In genomic region chr16:84709609-84710008, GRCh38 we compare ENCODE assay signal across 28 cellular contexts. TPM values are rescaled to one million over a fixed set of nuclear protein-coding genes. Genes with fewer than 3 reads are reported as not detected.
DNase-seq lines count a peak whose midpoint lies in the region; ATAC-seq and TF ChIP-seq lines count a peak whose summit lies in the region.
"Had no signal": no experiment of that assay in that cellular context is flagged by ENCODE, and none has a peak within 500 bp of the region (broad histone marks: within the 10 kb centered on the region; RNA-seq: fewer than 3 reads in every experiment).

No MANE protein-coding gene starts in this region.

- CTCF ChIA-PET in Caco-2 (lab: Charles Lee) = interaction anchor here (1.1 to 4.0 kb wide), 2 partner anchors 17 to 38 kb away, joined by 3 to 17 read pairs; no protein-coding TSS in a partner anchor

- intact Hi-C loops in Caco-2 (cut with micrococcal nuclease; ENCODE audit: unreplicated experiment) = no loop called here
- intact Hi-C loops in esophagus squamous epithelium (cut with DNase I) = no loop called here

- ATAC-seq in activated T-cell treated with anti-CD3 and anti-CD28 coated beads, Interleukin-2, amount 50 U/mL, for 72 hours (replicated peaks in 1 of 2) = no peak
- no peak for ATAC-seq in central memory CD8-positive, alpha-beta T cell (replicated peaks; ENCODE audit: extremely low read depth, poor library complexity, severe bottlenecking)
- no peak for ATAC-seq in GM21723 (IDR thresholded peaks at IDR 0.05; ENCODE audit: unreplicated experiment)
- ATAC-seq: A549, esophagus mucosa had no signal

- H3K36me3 ChIP-seq in Caco-2 (ENCODE audit: control insufficient read depth, insufficient read depth, low read length) (no peaks in the 10 kb centered on the region; the same call in 1 of the 2 replicates), esophagus squamous epithelium (peaks cover 0 to 4% (median 0%) of the 10 kb centered on the region in 3 donors)
- H3K36me3 ChIP-seq: adrenal gland had no signal

- no peak overlapping the region for H3K4me3 Mint-ChIP-seq in activated T-cell treated with anti-CD3 and anti-CD28 coated beads, Interleukin-2, amount 50 U/mL, for 24 hours
- H3K4me3 Mint-ChIP-seq in activated T-cell treated with anti-CD3 and anti-CD28 coated beads, Interleukin-2, amount 50 U/mL, for 72 hours = no peak overlapping the region
- H3K4me3 Mint-ChIP-seq in Caco-2 (ENCODE audit: unreplicated experiment) (no peak overlapping the region), osteocyte (ENCODE audit: unreplicated experiment) (no peak overlapping the region)
- H3K4me3 Mint-ChIP-seq in central memory CD8-positive, alpha-beta T cell = peak overlapping the region; percentile 5
- H3K4me3 Mint-ChIP-seq: brain, nephron had no signal

- peaks cover 67% of the 10 kb centered on the region for H3K36me3 Mint-ChIP-seq in activated T-cell treated with anti-CD3 and anti-CD28 coated beads, Interleukin-2, amount 50 U/mL, for 24 hours (ENCODE audit: low read depth)
- peaks cover 0 to 13% of the 10 kb centered on the region in 2 donors for H3K36me3 Mint-ChIP-seq in activated T-cell treated with anti-CD3 and anti-CD28 coated beads, Interleukin-2, amount 50 U/mL, for 72 hours (ENCODE audit: insufficient read depth in 2 of 2)
- H3K36me3 Mint-ChIP-seq in Caco-2 (ENCODE audit: insufficient read depth, unreplicated experiment) = peaks cover 30% of the 10 kb centered on the region
- H3K36me3 Mint-ChIP-seq in central memory CD8-positive, alpha-beta T cell (ENCODE audit: insufficient read depth) = peaks cover 9% of the 10 kb centered on the region
- peaks cover 6% of the 10 kb centered on the region for H3K36me3 Mint-ChIP-seq in osteocyte (ENCODE audit: unreplicated experiment)

- H3K4me1 Mint-ChIP-seq in activated T-cell treated with anti-CD3 and anti-CD28 coated beads, Interleukin-2, amount 50 U/mL, for 24 hours (ENCODE audit: low read depth) = peaks cover 86% of the 10 kb centered on the region
- peaks cover 83% of the 10 kb centered on the region for H3K4me1 Mint-ChIP-seq in activated T-cell treated with anti-CD3 and anti-CD28 coated beads, Interleukin-2, amount 50 U/mL, for 72 hours (ENCODE audit: low read depth)
- H3K4me1 Mint-ChIP-seq in Caco-2 (ENCODE audit: low read depth, unreplicated experiment) (peaks cover 50% of the 10 kb centered on the region), osteocyte (ENCODE audit: unreplicated experiment) (peaks cover 21% of the 10 kb centered on the region)
- peaks cover 76% of the 10 kb centered on the region for H3K4me1 Mint-ChIP-seq in central memory CD8-positive, alpha-beta T cell

- no peak overlapping the region for H3K4me3 ChIP-seq in Caco-2 (ENCODE audit: low read depth, low read length)
- no peak overlapping the region for H3K4me3 ChIP-seq in esophagus squamous epithelium
- H3K4me3 ChIP-seq: A549, adrenal gland, HAP-1 had no signal

- TF ChIP-seq POLR2A in esophagus squamous epithelium (IDR thresholded peaks at IDR 0.05) = no peak

- H3K9me3 ChIP-seq in Caco-2 = no peaks in the 10 kb centered on the region
- no peaks in the 10 kb centered on the region for H3K9me3 ChIP-seq in esophagus squamous epithelium
- H3K9me3 ChIP-seq: A549, adrenal gland, HAP-1, SK-N-SH had no signal

- no peaks in the 10 kb centered on the region for H3K27me3 ChIP-seq in Caco-2 (replicated peaks; ENCODE audit: control insufficient read depth, insufficient read depth, low read length)
- no peaks in the 10 kb centered on the region for H3K27me3 ChIP-seq in esophagus squamous epithelium
- H3K27me3 ChIP-seq: adrenal gland had no signal

- peak overlapping the region; percentile 2 for H3K27ac Mint-ChIP-seq in activated T-cell treated with anti-CD3 and anti-CD28 coated beads, Interleukin-2, amount 50 U/mL, for 24 hours
- H3K27ac Mint-ChIP-seq in activated T-cell treated with anti-CD3 and anti-CD28 coated beads, Interleukin-2, amount 50 U/mL, for 72 hours = no peak overlapping the region
- H3K27ac Mint-ChIP-seq in Caco-2 (ENCODE audit: unreplicated experiment) (peak overlapping the region; percentile 2), osteocyte (ENCODE audit: unreplicated experiment) (peak overlapping the region; percentile 5)
- no peak overlapping the region for H3K27ac Mint-ChIP-seq in central memory CD8-positive, alpha-beta T cell (ENCODE audit: low read depth)

- in situ Hi-C loops in GM13977 (cut with MboI; ENCODE audit: low pct_unique_long_range_greater_than_20kb, low sequenced_read_pairs, unreplicated experiment) = no loop called here

- TF ChIP-seq CTCF in Caco-2 (IDR thresholded peaks at IDR 0.05; ENCODE audit: insufficient read depth in 1 of 2, low read depth in 1 of 2, low read length in 1 of 2, severe bottlenecking in 1 of 2, unreplicated experiment in 1 of 2) = no peak
- TF ChIP-seq CTCF in osteocyte (IDR thresholded peaks at IDR 0.05) = no peak
- no peak for TF ChIP-seq CTCF in esophagus squamous epithelium (IDR thresholded peaks at IDR 0.05)
- TF ChIP-seq CTCF in GM13977 (IDR thresholded peaks at IDR 0.05; ENCODE audit: extremely low read depth, insufficient read depth, missing control alignments) = no peak

- no TSS peak for BruUV-seq in Caco-2 (replicated peaks; lab: Mats Ljungman, UMichigan)

- no peaks in the 10 kb centered on the region for H3K9me3 Mint-ChIP-seq in activated T-cell treated with anti-CD3 and anti-CD28 coated beads, Interleukin-2, amount 50 U/mL, for 24 hours
- H3K9me3 Mint-ChIP-seq in activated T-cell treated with anti-CD3 and anti-CD28 coated beads, Interleukin-2, amount 50 U/mL, for 72 hours = no peaks in the 10 kb centered on the region
- H3K9me3 Mint-ChIP-seq in Caco-2 (ENCODE audit: unreplicated experiment) = no peaks in the 10 kb centered on the region
- no peaks in the 10 kb centered on the region for H3K9me3 Mint-ChIP-seq in central memory CD8-positive, alpha-beta T cell
- H3K9me3 Mint-ChIP-seq in osteocyte (ENCODE audit: unreplicated experiment) = no peaks in the 10 kb centered on the region
- H3K9me3 Mint-ChIP-seq: brain, nephron had no signal

- H3K27me3 Mint-ChIP-seq in activated T-cell treated with anti-CD3 and anti-CD28 coated beads, Interleukin-2, amount 50 U/mL, for 24 hours = no peaks in the 10 kb centered on the region
- H3K27me3 Mint-ChIP-seq in activated T-cell treated with anti-CD3 and anti-CD28 coated beads, Interleukin-2, amount 50 U/mL, for 72 hours (ENCODE audit: low read depth) = no peaks in the 10 kb centered on the region
- H3K27me3 Mint-ChIP-seq in Caco-2 (ENCODE audit: insufficient read depth, unreplicated experiment) (no peaks in the 10 kb centered on the region), osteocyte (ENCODE audit: unreplicated experiment) (no peaks in the 10 kb centered on the region)
- no peaks in the 10 kb centered on the region for H3K27me3 Mint-ChIP-seq in central memory CD8-positive, alpha-beta T cell
- H3K27me3 Mint-ChIP-seq: brain had no signal

- H3K4me1 ChIP-seq in Caco-2 (peaks cover 36% of the 10 kb centered on the region), esophagus squamous epithelium (peaks cover 3 to 71% (median 14%) of the 10 kb centered on the region in 3 donors)

- DNase-seq in activated T-cell treated with anti-CD3 and anti-CD28 coated beads, Interleukin-2, amount 50 U/mL, for 24 hours = no peak
- no peak for DNase-seq in activated T-cell treated with anti-CD3 and anti-CD28 coated beads, Interleukin-2, amount 50 U/mL, for 72 hours
- DNase-seq in Caco-2 = no peak
- no peak for DNase-seq in central memory CD8-positive, alpha-beta T cell (ENCODE audit: low spot score in 2 of 2)
- DNase-seq in osteocyte (ENCODE audit: extremely low spot score, unreplicated experiment) = no peak
- no peak for DNase-seq in esophagus squamous epithelium (lab: John Stamatoyannopoulos, UW)
- no peak for DNase-seq in GM13977 (ENCODE audit: low spot score)
- DNase-seq: activated CD4-positive, alpha-beta T cell treated with anti-CD3 and anti-CD28 coated beads, Interleukin-2, amount 50 U/mL, for 1 hour; activated gamma-delta T cell; adrenal gland; effector CD8-positive, alpha-beta T cell; foreskin melanocyte; GDM1; hypothalamus; midbrain; NCI-H1092; NCI-H187 treated with DMSO at 0.1 percent for 48 hours; NCI-H526 treated with DMSO at 0.1 percent for 48 hours; RPMI8226; SK-N-SH had no signal

- 84 to 85% methylated on average over 10 of the region's 10 CpGs for WGBS in esophagus squamous epithelium, 2 donors

- POLR2A ChIA-PET in Caco-2 (lab: Charles Lee) = no interaction called here

- H3K27ac ChIP-seq in esophagus squamous epithelium = no peak overlapping the region
- H3K27ac ChIP-seq: A549, adrenal gland, HL-60, VCaP had no signal

RNA-seq across cellular contexts. Expression of gene USP10, which starts 9.8 kb away (rescaled TPM):
- 100 to 1,000 TPM; 103 to 117 TPM for total RNA-seq in activated T-cell treated with anti-CD3 and anti-CD28 coated beads, Interleukin-2, amount 50 U/mL, for 72 hours
- total RNA-seq in Caco-2 (2022) (144 and 147 TPM in 2 replicates), osteocyte (46.3 and 56.6 TPM in 2 replicates), esophagus squamous epithelium (10 to 100 TPM; 44.7 to 71.5 (median 56.0) TPM)

Comparison
In these comparisons a context has a peak if more than half of its experiments do, and no peak if none do; other contexts are left out.
1. H3K27ac Mint-ChIP-seq: peak in activated T-cell treated with anti-CD3 and anti-CD28 coated beads, Interleukin-2, amount 50 U/mL, for 24 hours (single experiment), Caco-2 (single experiment) and osteocyte (single experiment); none in activated T-cell treated with anti-CD3 and anti-CD28 coated beads, Interleukin-2, amount 50 U/mL, for 72 hours (single experiment) and central memory CD8-positive, alpha-beta T cell (single experiment).